In the genomic region with DNA sequence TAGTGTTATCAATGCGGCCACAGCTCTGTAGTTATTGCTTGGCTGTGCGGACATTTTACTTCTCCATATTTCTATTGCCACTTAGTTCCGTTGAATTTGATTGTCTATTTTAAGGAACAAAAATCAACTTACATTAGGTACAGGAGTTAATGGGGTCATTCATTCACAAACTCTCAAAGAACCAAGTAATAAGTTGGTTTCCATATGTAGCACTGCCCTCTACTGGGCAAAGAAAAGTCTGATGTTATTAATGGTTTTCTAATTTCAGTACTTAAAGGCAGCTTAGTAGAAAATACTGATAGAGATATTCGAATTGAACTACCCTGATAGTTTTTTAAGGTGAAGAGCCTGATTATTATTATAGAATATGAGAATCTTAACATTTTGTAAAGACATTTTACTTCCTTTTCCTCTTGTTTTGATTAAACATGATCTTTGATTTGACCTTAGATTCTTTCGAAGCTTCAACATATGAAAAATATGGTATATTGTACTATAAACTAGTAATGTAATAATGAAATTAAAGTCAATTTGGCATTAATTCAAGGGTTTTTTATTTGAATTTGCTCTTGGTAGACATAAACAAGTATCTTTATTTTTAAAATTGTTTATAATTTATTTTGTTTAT, we compare ENCODE assay signal across 10 cellular contexts.
DNase-seq lines count a peak whose midpoint lies in the region; ATAC-seq and TF ChIP-seq lines count a peak whose summit lies in the region.
"Had no signal": no experiment of that assay in that cellular context is flagged by ENCODE, and none has a peak within 500 bp of the region (broad histone marks: within the 10 kb centered on the region; RNA-seq: fewer than 3 reads in every experiment).

No MANE protein-coding gene starts in this region.

- peak; percentile 82 for TF ChIP-seq CTCF in endothelial cell (IDR thresholded peaks at IDR 0.05; ENCODE audit: unreplicated experiment)

- DNase-seq in NCI-H2029 treated with DMSO at 0.1 percent for 48 hours (lab: John Stamatoyannopoulos, UW) (peak; percentile 17), NCI-H2029 (lab: John Stamatoyannopoulos, UW) (no peak), NT2/D1 (ENCODE audit: low read depth, low spot score) (peak; percentile 30), endothelial cell (ENCODE audit: low spot score) (peak; percentile 40), pons (ENCODE audit: low spot score) (peak; percentile 74)

- H3K36me3 Mint-ChIP-seq in endothelial cell (ENCODE audit: low read depth, unreplicated experiment): no peaks in the 10 kb centered on the region
- H3K36me3 Mint-ChIP-seq: activated naive CD4-positive, alpha-beta T cell treated with anti-CD3 and anti-CD28 coated beads, Interleukin-2, amount 50 U/mL, for 72 hours; CD4-positive, alpha-beta memory T cell had no signal

- no peak overlapping the region for H3K9ac ChIP-seq in NT2/D1 (ENCODE audit: insufficient read length, low read depth)

- H3K4me3 ChIP-seq in NT2/D1 (ENCODE audit: insufficient read length, low read depth): no peak overlapping the region

- H3K4me3 Mint-ChIP-seq in endothelial cell (ENCODE audit: unreplicated experiment): no peak overlapping the region
- H3K4me3 Mint-ChIP-seq: CD4-positive, alpha-beta memory T cell had no signal

- H3K4me1 ChIP-seq in NT2/D1 (ENCODE audit: insufficient read depth, insufficient read length): no peaks in the 10 kb centered on the region

- H3K27me3 ChIP-seq in NT2/D1 (ENCODE audit: insufficient read depth, insufficient read length): no peaks in the 10 kb centered on the region

- H3K27me3 Mint-ChIP-seq in endothelial cell (ENCODE audit: unreplicated experiment): no peaks in the 10 kb centered on the region

- ATAC-seq in HG03469 (IDR thresholded peaks at IDR 0.05; ENCODE audit: unreplicated experiment): peak; percentile 74
- ATAC-seq in esophagus mucosa: no peak
- no peak for ATAC-seq in GM19455 (IDR thresholded peaks at IDR 0.05; ENCODE audit: unreplicated experiment)
- ATAC-seq: activated naive CD4-positive, alpha-beta T cell treated with anti-CD3 and anti-CD28 coated beads, Interleukin-2, amount 50 U/mL, for 72 hours had no signal

- no peaks in the 10 kb centered on the region for H3K9me3 Mint-ChIP-seq in endothelial cell (ENCODE audit: unreplicated experiment)

- no peak overlapping the region for H3K27ac Mint-ChIP-seq in endothelial cell (ENCODE audit: unreplicated experiment)
- H3K27ac Mint-ChIP-seq: activated naive CD4-positive, alpha-beta T cell treated with anti-CD3 and anti-CD28 coated beads, Interleukin-2, amount 50 U/mL, for 72 hours; CD4-positive, alpha-beta memory T cell had no signal

- H3K36me3 ChIP-seq in NT2/D1 (ENCODE audit: insufficient read depth, insufficient read length, low read length): no peaks in the 10 kb centered on the region

- no peaks in the 10 kb centered on the region for H3K4me1 Mint-ChIP-seq in endothelial cell (ENCODE audit: unreplicated experiment)
- H3K4me1 Mint-ChIP-seq: CD4-positive, alpha-beta memory T cell had no signal

- H3K9me3 ChIP-seq in NT2/D1 (ENCODE audit: insufficient read depth, low read length): peaks cover 17% of the 10 kb centered on the region; the same call in 1 of the 2 replicates
